In genomic region chr1:147599362-147600118, GRCh38 we compare ENCODE assay signal across 1 cellular context.
TF ChIP-seq lines count a peak whose summit lies in the region.

No MANE protein-coding gene starts in this region.

TF ChIP-seq in HepG2, 621 proteins besides CTCF, POLR2A, EP300 and RAD21 (continued from another document and continues in another):
- TF ChIP-seq PAXIP1 (CRISPR knock-in tag; conservative IDR thresholded peaks at IDR 0.05) (no peak), KDM5A (IDR thresholded peaks at IDR 0.05; ENCODE audit: borderline replicate concordance, low read length) (no peak), UBTF (CRISPR knock-in tag; IDR thresholded peaks at IDR 0.05) (no peak; the same call in 1 of the 2 replicates), YEATS4 (CRISPR knock-in tag; IDR thresholded peaks at IDR 0.05; ENCODE audit: borderline replicate concordance) (no peak; the same call in 1 of the 2 replicates), ZNF317 (CRISPR knock-in tag; IDR thresholded peaks at IDR 0.05) (no peak), ZFP1 (CRISPR knock-in tag; IDR thresholded peaks at IDR 0.05) (no peak), REPIN1 (CRISPR knock-in tag; IDR thresholded peaks at IDR 0.05; ENCODE audit: borderline replicate concordance, low read depth) (no peak), GLI4 (CRISPR knock-in tag; IDR thresholded peaks at IDR 0.05; ENCODE audit: borderline replicate concordance) (no peak), SP5 (CRISPR knock-in tag; IDR thresholded peaks at IDR 0.05; ENCODE audit: borderline replicate concordance, low read depth) (peak; percentile 51), ZNF766 (CRISPR knock-in tag; IDR thresholded peaks at IDR 0.05; ENCODE audit: borderline replicate concordance) (no peak), ZNF136 (CRISPR knock-in tag; IDR thresholded peaks at IDR 0.05; ENCODE audit: low read depth) (no peak), NR2C2 (CRISPR knock-in tag; IDR thresholded peaks at IDR 0.05; ENCODE audit: borderline replicate concordance) (no peak), ZNF614 (CRISPR knock-in tag; IDR thresholded peaks at IDR 0.05; ENCODE audit: borderline replicate concordance) (no peak), ZEB1 (IDR thresholded peaks at IDR 0.05; ENCODE audit: insufficient replicate concordance, low read depth) (no peak), STAG1 (CRISPR knock-in tag; IDR thresholded peaks at IDR 0.05) (no peak), FOXC1 (CRISPR knock-in tag; IDR thresholded peaks at IDR 0.05; ENCODE audit: borderline replicate concordance) (no peak; the same call in 1 of the 2 replicates), GABPB1 (CRISPR knock-in tag; IDR thresholded peaks at IDR 0.05) (no peak), MYNN (CRISPR knock-in tag; IDR thresholded peaks at IDR 0.05; ENCODE audit: low read depth) (no peak), TARDBP (CRISPR knock-in tag; IDR thresholded peaks at IDR 0.05) (no peak; the same call in 1 of the 2 replicates), HCFC1 (IDR thresholded peaks at IDR 0.05; ENCODE audit: low read depth, low read length) (no peak), IRF9 (CRISPR knock-in tag; IDR thresholded peaks at IDR 0.05; ENCODE audit: borderline replicate concordance) (0 out of 2 replicates have a peak, but pooled peaks have one; percentile 14), ZNF224 (CRISPR knock-in tag; IDR thresholded peaks at IDR 0.05) (no peak), ZNF660 (CRISPR knock-in tag; IDR thresholded peaks at IDR 0.05; ENCODE audit: borderline replicate concordance, low read depth) (no peak), ZBTB25 (CRISPR knock-in tag; IDR thresholded peaks at IDR 0.05) (no peak; the same call in 1 of the 2 replicates), SCMH1 (CRISPR knock-in tag; IDR thresholded peaks at IDR 0.05; ENCODE audit: borderline replicate concordance) (no peak), TAF1 (CRISPR knock-in tag; IDR thresholded peaks at IDR 0.05) (no peak), MEIS1 (CRISPR knock-in tag; IDR thresholded peaks at IDR 0.05; ENCODE audit: borderline replicate concordance) (no peak), BORCS8-MEF2B (CRISPR knock-in tag; IDR thresholded peaks at IDR 0.05) (peak; percentile 9; the same call in 1 of the 2 replicates), CHD2 (IDR thresholded peaks at IDR 0.05; ENCODE audit: low read depth, low read length) (0 out of 2 replicates have a peak, but pooled peaks have one; percentile 16), ZFYVE20 (CRISPR knock-in tag; IDR thresholded peaks at IDR 0.05; ENCODE audit: borderline replicate concordance, low read depth) (no peak), ZNF564 (CRISPR knock-in tag; IDR thresholded peaks at IDR 0.05) (no peak), ZBTB44 (CRISPR knock-in tag; IDR thresholded peaks at IDR 0.05) (no peak), IRF1 (CRISPR knock-in tag; IDR thresholded peaks at IDR 0.05; ENCODE audit: low read depth) (no peak), ZFAT (CRISPR knock-in tag; conservative IDR thresholded peaks at IDR 0.05) (no peak), ARID2 (CRISPR knock-in tag; IDR thresholded peaks at IDR 0.05; ENCODE audit: borderline replicate concordance) (no peak), DNMT3B (CRISPR knock-in tag; conservative IDR thresholded peaks at IDR 0.05) (no peak), ARNT2 (CRISPR knock-in tag; IDR thresholded peaks at IDR 0.05; ENCODE audit: low read depth) (peak; percentile 40; the same call in 1 of the 2 replicates), MEIS2 (CRISPR knock-in tag; IDR thresholded peaks at IDR 0.05) (peak; percentile 31; the same call in 1 of the 2 replicates), AHDC1 (CRISPR knock-in tag; IDR thresholded peaks at IDR 0.05; ENCODE audit: borderline replicate concordance) (no peak), ZNF333 (CRISPR knock-in tag; IDR thresholded peaks at IDR 0.05; ENCODE audit: borderline replicate concordance) (no peak), HOXA3 (CRISPR knock-in tag; IDR thresholded peaks at IDR 0.05) (no peak), KMT2B (CRISPR knock-in tag; IDR thresholded peaks at IDR 0.05) (no peak), MBD4 (IDR thresholded peaks at IDR 0.05; ENCODE audit: borderline replicate concordance, low read length) (no peak), IKZF4 (CRISPR knock-in tag; IDR thresholded peaks at IDR 0.05; ENCODE audit: borderline replicate concordance, low read depth, not compliant biosample characterization) (peak; percentile 40), ZNF230 (CRISPR knock-in tag; IDR thresholded peaks at IDR 0.05) (no peak)
